8 cellular contexts compared by ENCODE assay signal in the genomic region with DNA sequence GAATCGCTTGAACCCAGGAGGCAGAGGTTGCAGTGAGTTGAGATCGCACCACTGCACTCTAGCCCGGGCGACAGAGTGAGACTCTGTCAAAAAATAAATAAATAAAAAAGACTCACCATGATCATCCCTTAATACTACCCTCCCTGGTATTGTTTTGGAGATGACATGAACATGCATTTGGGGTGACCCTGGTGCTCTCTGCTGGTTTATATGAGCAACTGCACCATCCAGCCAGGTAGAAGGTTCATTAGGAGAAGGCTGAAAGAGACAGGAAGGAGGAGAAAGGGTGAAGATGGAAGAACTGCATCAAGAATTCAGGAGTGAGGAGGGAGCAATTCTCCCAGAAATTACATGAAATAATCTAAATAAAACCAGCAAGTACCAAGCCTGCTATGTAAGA. TPM values are rescaled to one million over a fixed set of nuclear protein-coding genes. Genes with fewer than 3 reads are reported as not detected.
DNase-seq lines count a peak whose midpoint lies in the region; ATAC-seq and TF ChIP-seq lines count a peak whose summit lies in the region.

No MANE protein-coding gene starts in this region.

- no peak overlapping the region for H3K27ac Mint-ChIP-seq in activated T-cell treated with anti-CD3 and anti-CD28 coated beads, Interleukin-2, amount 50 U/mL, for 72 hours

- no peak overlapping the region for H3K27ac ChIP-seq in right atrium auricular region

- H3K4me3 ChIP-seq in AG10803 (ENCODE audit: low read length) = no peak overlapping the region
- no peak overlapping the region for H3K4me3 ChIP-seq in GM12864 (ENCODE audit: low read depth, low read length)
- H3K4me3 ChIP-seq in right atrium auricular region = no peak overlapping the region

- no peaks in the 10 kb centered on the region for H3K4me1 Mint-ChIP-seq in activated T-cell treated with anti-CD3 and anti-CD28 coated beads, Interleukin-2, amount 50 U/mL, for 72 hours (ENCODE audit: low read depth)

- peaks cover 21% of the 10 kb centered on the region for H3K27me3 Mint-ChIP-seq in activated T-cell treated with anti-CD3 and anti-CD28 coated beads, Interleukin-2, amount 50 U/mL, for 72 hours (ENCODE audit: low read depth)

- TF ChIP-seq CTCF in AG10803 (conservative IDR thresholded peaks at IDR 0.05; ENCODE audit: low read length) (peak; percentile 78), GM12864 (IDR thresholded peaks at IDR 0.05; ENCODE audit: low read depth, low read length, missing control alignments) (peak; percentile 72), right atrium auricular region (IDR thresholded peaks at IDR 0.05) (peak; percentile 19 to 66)

- no peaks in the 10 kb centered on the region for H3K27me3 ChIP-seq in right atrium auricular region

- no peaks in the 10 kb centered on the region for H3K9me3 Mint-ChIP-seq in activated T-cell treated with anti-CD3 and anti-CD28 coated beads, Interleukin-2, amount 50 U/mL, for 72 hours

- peak; percentile 53 for DNase-seq in AG10803 (ENCODE audit: low read depth)
- peak; percentile 19 for DNase-seq in GM12864 (ENCODE audit: low read depth)
- DNase-seq in NCI-H2029 treated with DMSO at 0.1 percent for 48 hours (lab: John Stamatoyannopoulos, UW) = peak; percentile 43
- DNase-seq in activated T-cell treated with anti-CD3 and anti-CD28 coated beads, Interleukin-2, amount 50 U/mL, for 72 hours = peak; percentile 18 to 28
- no peak for DNase-seq in right atrium auricular region (ENCODE audit: low spot score)
- peak; percentile 15 for DNase-seq in smooth muscle cell of the brain vasculature (ENCODE audit: low read depth, low spot score)
- no peak for DNase-seq in NCI-H226

- H3K4me3 Mint-ChIP-seq in activated T-cell treated with anti-CD3 and anti-CD28 coated beads, Interleukin-2, amount 50 U/mL, for 72 hours = no peak overlapping the region

- no peaks in the 10 kb centered on the region for H3K9me3 ChIP-seq in right atrium auricular region

- peaks cover 0 to 25% of the 10 kb centered on the region in 2 donors for H3K4me1 ChIP-seq in right atrium auricular region

- ATAC-seq in activated T-cell treated with anti-CD3 and anti-CD28 coated beads, Interleukin-2, amount 50 U/mL, for 72 hours (replicated peaks in 1 of 2) = peak; percentile 44 to 47
- ATAC-seq in HG02852 (IDR thresholded peaks at IDR 0.05; ENCODE audit: unreplicated experiment) = no peak

- peaks cover 7% of the 10 kb centered on the region for H3K36me3 ChIP-seq in right atrium auricular region

- H3K36me3 Mint-ChIP-seq in activated T-cell treated with anti-CD3 and anti-CD28 coated beads, Interleukin-2, amount 50 U/mL, for 72 hours (ENCODE audit: insufficient read depth in 2 of 2) = no peaks in the 10 kb centered on the region

RNA-seq across cellular contexts. Expression of a gene that starts 37.8 kb away (rescaled TPM):
- total RNA-seq in activated T-cell treated with anti-CD3 and anti-CD28 coated beads, Interleukin-2, amount 50 U/mL, for 72 hours = not detected
- total RNA-seq in right atrium auricular region = 10 to 100 TPM; 34.9 to 67.5 TPM

Comparison
In these comparisons a context has a peak if more than half of its experiments do, and no peak if none do; other contexts are left out.
1. DNase-seq: peak in AG10803 (single experiment), GM12864 (single experiment), NCI-H2029 treated with DMSO at 0.1 percent for 48 hours (single experiment), activated T-cell treated with anti-CD3 and anti-CD28 coated beads, Interleukin-2, amount 50 U/mL, for 72 hours (2 of 2) and smooth muscle cell of the brain vasculature (single experiment); none in right atrium auricular region (single experiment) and NCI-H226 (single experiment).
2. RNA of a gene that starts 37.8 kb away (total RNA-seq): 34.9 to 67.5 TPM in right atrium auricular region; not detected in activated T-cell treated with anti-CD3 and anti-CD28 coated beads, Interleukin-2, amount 50 U/mL, for 72 hours; every median in the first group is over 10 times any median in the second.
3. Peak in every context shown above with its lines, with median percentiles within 50 percentile points of each other: CTCF ChIP-seq.